18 cellular contexts compared by ENCODE assay signal in genomic region chr6:44540881-44541280, GRCh38.
A peak's percentile ranks its signal among the peaks of the same experiment; 100 is the strongest.
DNase-seq lines count a peak whose midpoint lies in the region; ATAC-seq, FAIRE-seq and TF ChIP-seq lines count a peak whose summit lies in the region.
"Had no signal": no experiment of that assay in that cellular context is flagged by ENCODE, and none has a peak within 500 bp of the region (broad histone marks: within the 10 kb centered on the region; RNA-seq: fewer than 3 reads in every experiment).

No MANE protein-coding gene starts in this region.

- FAIRE-seq in H1 (lab: Jason Lieb, UNC) = no peak
- FAIRE-seq: A549, GM12878 had no signal

- no peak overlapping the region for H4K8ac ChIP-seq in H1 (ENCODE audit: extremely low read depth, insufficient read depth, low read length)

- H2AK5ac ChIP-seq in H1 (ENCODE audit: low read depth, low read length) = no peak overlapping the region

- H3K36me3 ChIP-seq in H1 (ENCODE audit: control insufficient read depth in 2 of 4, insufficient read depth in 4 of 4, low read length in 3 of 4) (peaks cover 0 to 4% (median 0%) of the 10 kb centered on the region in 4 experiments; a peak in 1 of 8 replicates), vagina (no peaks in the 10 kb centered on the region)
- H3K36me3 ChIP-seq: BLaER1, HAP-1 had no signal

- H4K5ac ChIP-seq in H1 (ENCODE audit: insufficient read length, low read depth, low read length) = no peak overlapping the region

- no peaks in the 10 kb centered on the region for H3K79me2 ChIP-seq in H1 (ENCODE audit: control insufficient read depth in 1 of 2, insufficient read depth in 2 of 2, low read length in 2 of 2)

- TF ChIP-seq POLR2A in H1 (IDR thresholded peaks at IDR 0.05; ENCODE audit: control extremely low read depth in 1 of 2, low read depth in 2 of 2, low read length in 2 of 2) = no peak
- no peak for TF ChIP-seq POLR2A in vagina (IDR thresholded peaks at IDR 0.05)

- peaks cover 0 to 3% of the 10 kb centered on the region in 2 experiments; a peak in 1 of 4 replicates for H3K9me3 ChIP-seq in H1 (ENCODE audit: insufficient read depth in 2 of 2, low read depth in 1 of 2, low read length in 1 of 2)
- no peaks in the 10 kb centered on the region for H3K9me3 ChIP-seq in vagina
- H3K9me3 ChIP-seq: A549, BLaER1, HAP-1 had no signal

- H3K18ac ChIP-seq in H1 (ENCODE audit: extremely low read depth, low read length) = no peak overlapping the region; the same call in 1 of the 2 replicates

- no peak overlapping the region for H2BK120ac ChIP-seq in H1 (replicated peaks; ENCODE audit: low read depth, low read length)

- WGBS in H1 (ENCODE audit: extremely low coverage in 1 of 2, insufficient coverage in 1 of 2, insufficient read length in 1 of 2, insufficient replicate concordance in 2 of 2, low coverage in 1 of 2, low lambda C conversion rate in 2 of 2, missing lambda C conversion rate in 1 of 2), 2 experiments = 95% methylated on average over 4 of the region's 4 CpGs; no CpG with 5 or more reads in 1 of the 2 experiments

- no peak overlapping the region for H2BK20ac ChIP-seq in H1 (ENCODE audit: low read length)

- no peak overlapping the region for H3K4me2 ChIP-seq in H1 (ENCODE audit: insufficient read depth in 1 of 2, low read depth in 2 of 2, low read length in 2 of 2)
- H3K4me2 ChIP-seq: A549, BLaER1 had no signal

- TF ChIP-seq EP300 in H1 (IDR thresholded peaks at IDR 0.05; ENCODE audit: borderline replicate concordance in 1 of 2, low read depth in 2 of 2, low read length in 2 of 2) = no peak

- no peak overlapping the region for H2BK12ac ChIP-seq in H1 (ENCODE audit: low read depth, low read length)

- H3K23ac ChIP-seq in H1 (ENCODE audit: insufficient read length) = no peak overlapping the region

- H2AFZ ChIP-seq in H1 (ENCODE audit: low read length) = no peak overlapping the region

- peak; percentile 7 for DNase-seq in activated CD8-positive, alpha-beta memory T cell treated with anti-CD3 and anti-CD28 coated beads for 24 hours
- no peak for DNase-seq in activated CD8-positive, alpha-beta memory T cell treated with anti-CD3 and anti-CD28 coated beads, Interleukin-2, amount 50 U/mL, for 48 hours
- DNase-seq in H1 (ENCODE audit: low read depth in 1 of 2, low spot score in 2 of 2) (peak in 1 of 2 experiments; percentile 22), mesenteric fat pad (ENCODE audit: low spot score) (peak; percentile 47), vagina (ENCODE audit: extremely low spot score in 2 of 2) (peak; percentile 34 to 55), AG20443 (ENCODE audit: low spot score) (no peak)
- DNase-seq: Calu3; CD4-positive, alpha-beta memory T cell; DND-41; EL; GOT3 had no signal

- intact Hi-C loops in vagina (cut with DNase I) = no loop called here

- H3K79me1 ChIP-seq in H1 (ENCODE audit: low read depth, low read length) = no peaks in the 10 kb centered on the region

- CTCF ChIA-PET in H1 (lab: Charles Lee; ENCODE audit: partially characterized antibody) = interaction anchor here (1.3 to 2.8 kb wide), 3 partner anchors 26 to 65 kb away, joined by 4 to 7 read pairs (median 6); no protein-coding TSS in a partner anchor

- H3K27me3 ChIP-seq in H1 (replicated peaks in 1 of 4; ENCODE audit: control insufficient read depth in 3 of 4, extremely low read depth in 1 of 4, insufficient read depth in 3 of 4, low read length in 3 of 4) (no peaks in the 10 kb centered on the region; a peak in 2 of 7 replicates), vagina (no peaks in the 10 kb centered on the region)
- H3K27me3 ChIP-seq: BLaER1 had no signal

- TF ChIP-seq CTCF in H1 (IDR thresholded peaks at IDR 0.05; ENCODE audit: control extremely low read depth in 1 of 3, insufficient read depth in 1 of 3, low read depth in 1 of 3, low read length in 3 of 3) = no peak
- no peak for TF ChIP-seq CTCF in vagina (IDR thresholded peaks at IDR 0.05)

- TF ChIP-seq RAD21 in H1 (IDR thresholded peaks at IDR 0.05 in 1 of 2, conservative IDR thresholded peaks at IDR 0.05 in 1 of 2; ENCODE audit: low read depth in 2 of 2, low read length in 2 of 2) = no peak

- H3K56ac ChIP-seq in H1 (replicated peaks; ENCODE audit: insufficient read length, low read depth, low read length) = no peak overlapping the region

- H4K91ac ChIP-seq in H1 (replicated peaks; ENCODE audit: insufficient read length, low read length) = no peak overlapping the region

- POLR2A ChIA-PET in H1 (lab: Charles Lee; ENCODE audit: partially characterized antibody) = interaction anchor here (1.1 kb wide), 1 partner anchor 10 kb away, joined by 3 read pairs; no protein-coding TSS in a partner anchor

- H3K9ac ChIP-seq in H1 (replicated peaks in 1 of 4; ENCODE audit: extremely low read depth in 1 of 4, low read depth in 3 of 4, low read length in 3 of 4) = no peak overlapping the region
- H3K9ac ChIP-seq: BLaER1 had no signal

- no peak overlapping the region for H3K14ac ChIP-seq in H1 (ENCODE audit: insufficient read length)

- H2BK5ac ChIP-seq in H1 (ENCODE audit: low read depth, low read length) = no peak overlapping the region

- H3K27ac ChIP-seq in H1 (ENCODE audit: low read depth, low read length) = no peak overlapping the region
- no peak overlapping the region for H3K27ac ChIP-seq in vagina
- H3K27ac ChIP-seq: 22Rv1, A549, BLaER1, HL-60 had no signal

- no peak for ATAC-seq in HG03378 (IDR thresholded peaks at IDR 0.05; ENCODE audit: unreplicated experiment)
- ATAC-seq: A549, GM12878 had no signal

- peaks cover 5 to 10% (median 8%) of the 10 kb centered on the region in 4 experiments; a peak in 6 of 7 replicates for H3K4me1 ChIP-seq in H1 (replicated peaks in 1 of 4; ENCODE audit: control insufficient read depth in 3 of 4, insufficient read depth in 4 of 4, low read length in 3 of 4)
- no peaks in the 10 kb centered on the region for H3K4me1 ChIP-seq in vagina
- H3K4me1 ChIP-seq: A549, BLaER1, HAP-1 had no signal

- H2BK15ac ChIP-seq in H1 (ENCODE audit: low read length) = 0 out of 2 replicates have a peak overlapping the region, but pooled peaks have one; percentile 31

- no peaks in the 10 kb centered on the region for H3K23me2 ChIP-seq in H1 (ENCODE audit: low read depth, low read length)

- H3K4me3 ChIP-seq in H1 (ENCODE audit: extremely low read depth in 1 of 4, insufficient read depth in 2 of 4, low read depth in 3 of 4, low read length in 4 of 4) (no peak overlapping the region), vagina (no peak overlapping the region)
- H3K4me3 ChIP-seq: A549, BLaER1, GM12878, HAP-1 had no signal

- no peaks in the 10 kb centered on the region for H4K20me1 ChIP-seq in H1 (replicated peaks in 1 of 2; ENCODE audit: control insufficient read depth in 1 of 2, insufficient read depth in 2 of 2, low read length in 2 of 2)
- H4K20me1 ChIP-seq: BLaER1 had no signal

- H3K4ac ChIP-seq in H1 (replicated peaks; ENCODE audit: insufficient read length, low read depth, low read length) = no peak overlapping the region

TF ChIP-seq in H1, 55 proteins besides CTCF, POLR2A, EP300 and RAD21:
- TF ChIP-seq MAX (IDR thresholded peaks at IDR 0.05) (no peak), EZH2 (IDR thresholded peaks at IDR 0.05; ENCODE audit: low read depth, low read length, severe bottlenecking) (no peak), CBX8 (IDR thresholded peaks at IDR 0.05; ENCODE audit: borderline replicate concordance, low read depth, low read length) (no peak), BRCA1 (IDR thresholded peaks at IDR 0.05; ENCODE audit: low read depth, low read length) (no peak), SP1 (IDR thresholded peaks at IDR 0.05; ENCODE audit: low read depth, low read length) (no peak), HDAC6 (IDR thresholded peaks at IDR 0.05; ENCODE audit: low read depth, low read length) (no peak), NANOG (IDR thresholded peaks at IDR 0.05; ENCODE audit: insufficient read depth, low read depth, low read length, poor library complexity, severe bottlenecking) (no peak), SP4 (IDR thresholded peaks at IDR 0.05; ENCODE audit: low read length) (no peak), RBBP5 (IDR thresholded peaks at IDR 0.05; ENCODE audit: borderline replicate concordance, low read depth, low read length) (no peak), GABPA (IDR thresholded peaks at IDR 0.05; ENCODE audit: borderline replicate concordance, insufficient read depth, low read length) (no peak), CEBPB (IDR thresholded peaks at IDR 0.05; ENCODE audit: low read depth, low read length) (no peak), CHD1 (IDR thresholded peaks at IDR 0.05; ENCODE audit: low read depth, low read length) (no peak)

Comparison
In these comparisons a context has a peak if more than half of its experiments do, and no peak if none do; other contexts are left out.
1. DNase-seq: peak in activated CD8-positive, alpha-beta memory T cell treated with anti-CD3 and anti-CD28 coated beads for 24 hours (single experiment), mesenteric fat pad (single experiment) and vagina (2 of 2); none in activated CD8-positive, alpha-beta memory T cell treated with anti-CD3 and anti-CD28 coated beads, Interleukin-2, amount 50 U/mL, for 48 hours (single experiment) and AG20443 (single experiment).